ENCODE assay signal across 19 cellular contexts in genomic region chr4:101367201-101367600, GRCh38. TPM values are rescaled to one million over a fixed set of nuclear protein-coding genes. Genes with fewer than 3 reads are reported as not detected.
DNase-seq lines count a peak whose midpoint lies in the region; ATAC-seq, FAIRE-seq and TF ChIP-seq lines count a peak whose summit lies in the region.
"Had no signal": no experiment of that assay in that cellular context is flagged by ENCODE, and none has a peak within 500 bp of the region (broad histone marks: within the 10 kb centered on the region; RNA-seq: fewer than 3 reads in every experiment).

No MANE protein-coding gene starts in this region.

- no peaks in the 10 kb centered on the region for H3K4me1 ChIP-seq in left lung
- H3K4me1 ChIP-seq: BLaER1, SJCRH30, spleen, upper lobe of left lung had no signal

- H3K4me3 ChIP-seq in bronchial epithelial cell (ENCODE audit: low read depth, low read length) (no peak overlapping the region), left lung (no peak overlapping the region)
- H3K4me3 ChIP-seq: BLaER1, cardiac muscle cell, SJCRH30, spleen, upper lobe of left lung had no signal

- intact Hi-C loops in left lung (cut with DNase I): no loop called here
- intact Hi-C loops in activated T-helper 2 cell treated with anti-CD3 and anti-CD28 coated beads, Interferon-gamma antibody, Interleukin-2, Interleukin-4, amounts not matched to agents 10 μg/mL and 5 μg/mL and 100 μg/mL, durations not matched to agents 14 hours and 24 hours and 36 hours (cut with micrococcal nuclease): no loop called here

- H3K9me3 ChIP-seq in left lung: peaks cover 0 to 7% of the 10 kb centered on the region in 2 donors
- H3K9me3 ChIP-seq: upper lobe of left lung had no signal

- TF ChIP-seq EP300 in Ishikawa (IDR thresholded peaks at IDR 0.05; ENCODE audit: borderline replicate concordance): no peak

- H3K36me3 ChIP-seq in bronchial epithelial cell (ENCODE audit: control insufficient read depth, insufficient read depth, low read length): no peaks in the 10 kb centered on the region
- no peaks in the 10 kb centered on the region for H3K36me3 ChIP-seq in left lung
- H3K36me3 ChIP-seq: BLaER1, cardiac muscle cell, SJCRH30, spleen, upper lobe of left lung had no signal

- peak; percentile 36 for ATAC-seq in left lung
- no peak for ATAC-seq in GM18873 (IDR thresholded peaks at IDR 0.05; ENCODE audit: low FRiP score, unreplicated experiment)

- no peaks in the 10 kb centered on the region for H3K36me3 Mint-ChIP-seq in activated T-helper 2 cell treated with anti-CD3 and anti-CD28 coated beads, Interferon-gamma antibody, Interleukin-2, Interleukin-4, amounts not matched to agents 10 μg/mL and 5 μg/mL and 100 μg/mL, durations not matched to agents 14 hours and 24 hours and 36 hours (ENCODE audit: low read depth)

- no peak for TF ChIP-seq CTCF in bronchial epithelial cell (IDR thresholded peaks at IDR 0.05; ENCODE audit: insufficient read depth, low read length, severe bottlenecking)
- no peak for TF ChIP-seq CTCF in left lung (IDR thresholded peaks at IDR 0.05)

- peaks cover 28% of the 10 kb centered on the region for H3K27me3 Mint-ChIP-seq in activated T-helper 2 cell treated with anti-CD3 and anti-CD28 coated beads, Interferon-gamma antibody, Interleukin-2, Interleukin-4, amounts not matched to agents 10 μg/mL and 5 μg/mL and 100 μg/mL, durations not matched to agents 14 hours and 24 hours and 36 hours (ENCODE audit: low read depth)

- peaks cover 2% of the 10 kb centered on the region for H3K4me1 Mint-ChIP-seq in activated T-helper 2 cell treated with anti-CD3 and anti-CD28 coated beads, Interferon-gamma antibody, Interleukin-2, Interleukin-4, amounts not matched to agents 10 μg/mL and 5 μg/mL and 100 μg/mL, durations not matched to agents 14 hours and 24 hours and 36 hours (ENCODE audit: low read depth)
- H3K4me1 Mint-ChIP-seq: nephron progenitor cell had no signal

- no peak for TF ChIP-seq RAD21 in Ishikawa (IDR thresholded peaks at IDR 0.05; ENCODE audit: low read depth)

- H3K9me3 Mint-ChIP-seq in activated T-helper 2 cell treated with anti-CD3 and anti-CD28 coated beads, Interferon-gamma antibody, Interleukin-2, Interleukin-4, amounts not matched to agents 10 μg/mL and 5 μg/mL and 100 μg/mL, durations not matched to agents 14 hours and 24 hours and 36 hours: peaks cover 11% of the 10 kb centered on the region

- H3K4me3 Mint-ChIP-seq in activated T-helper 2 cell treated with anti-CD3 and anti-CD28 coated beads, Interferon-gamma antibody, Interleukin-2, Interleukin-4, amounts not matched to agents 10 μg/mL and 5 μg/mL and 100 μg/mL, durations not matched to agents 14 hours and 24 hours and 36 hours (ENCODE audit: low read depth): no peak overlapping the region
- H3K4me3 Mint-ChIP-seq: nephron progenitor cell had no signal

- H3K27ac ChIP-seq in left lung: no peak overlapping the region
- H3K27ac ChIP-seq: BLaER1, cardiac muscle cell, SJCRH30, spleen, upper lobe of left lung had no signal

- H3K27me3 ChIP-seq in bronchial epithelial cell (ENCODE audit: control insufficient read depth, insufficient read depth, low read length) (no peaks in the 10 kb centered on the region), left lung (no peaks in the 10 kb centered on the region)
- H3K27me3 ChIP-seq: BLaER1, cardiac muscle cell, SJCRH30, spleen, upper lobe of left lung had no signal

- peak; percentile 81 for DNase-seq in AG08395 (ENCODE audit: low spot score)
- peak; percentile 90 for DNase-seq in bronchial epithelial cell (ENCODE audit: low read depth)
- DNase-seq in left lung: no peak
- DNase-seq in GM19238 (ENCODE audit: insufficient read length, low spot score): no peak
- DNase-seq in NOMO-1 treated with DMSO at 0.1 percent for 48 hours (lab: John Stamatoyannopoulos, UW; ENCODE audit: unreplicated experiment): no peak
- DNase-seq in activated T-helper 2 cell treated with anti-CD3 and anti-CD28 coated beads, Interferon-gamma antibody, Interleukin-2, Interleukin-4, amounts not matched to agents 10 μg/mL and 5 μg/mL and 100 μg/mL, durations not matched to agents 14 hours and 24 hours and 36 hours (ENCODE audit: low spot score): no peak
- DNase-seq: activated CD4-positive, CD25-positive, alpha-beta regulatory T cell; activated T-cell treated with anti-CD3 and anti-CD28 coated beads, Interleukin-2, amount 50 U/mL, for 48 hours; left cardiac atrium; NCI-H524 treated with DMSO at 0.1 percent for 48 hours; nephron progenitor cell; SJCRH30; spleen; upper lobe of left lung had no signal

- no peak overlapping the region for H3K27ac Mint-ChIP-seq in activated T-helper 2 cell treated with anti-CD3 and anti-CD28 coated beads, Interferon-gamma antibody, Interleukin-2, Interleukin-4, amounts not matched to agents 10 μg/mL and 5 μg/mL and 100 μg/mL, durations not matched to agents 14 hours and 24 hours and 36 hours
- H3K27ac Mint-ChIP-seq: nephron progenitor cell had no signal

- FAIRE-seq in bronchial epithelial cell (lab: Jason Lieb, UNC): peak; percentile 47
- FAIRE-seq: G401.6 had no signal

TF ChIP-seq in Ishikawa, 13 proteins besides CTCF, POLR2A, EP300 and RAD21:
- no peak for TF ChIP-seq ZBTB7A (IDR thresholded peaks at IDR 0.05; ENCODE audit: low read depth)
- TF ChIP-seq TEAD4 (IDR thresholded peaks at IDR 0.05): peak; percentile 39; the same call in 1 of the 2 replicates

RNA-seq across cellular contexts. Expression of gene PPP3CA, which starts 19.9 kb away (rescaled TPM):
- total RNA-seq in bronchial epithelial cell (48.2 and 59.5 TPM in 2 replicates), left lung (10 to 100 TPM; 47.4 to 57.4 TPM)
- total RNA-seq in activated T-helper 2 cell treated with anti-CD3 and anti-CD28 coated beads, Interferon-gamma antibody, Interleukin-2, Interleukin-4, amounts not matched to agents 10 μg/mL and 5 μg/mL and 100 μg/mL, durations not matched to agents 14 hours and 24 hours and 36 hours: 7.2 and 8.4 TPM in 2 replicates

Comparison
In these comparisons a context has a peak if more than half of its experiments do, and no peak if none do; other contexts are left out.
1. DNase-seq: peak in AG08395 (single experiment) and bronchial epithelial cell (single experiment); none in left lung (0 of 2), GM19238 (single experiment), NOMO-1 treated with DMSO at 0.1 percent for 48 hours (single experiment) and activated T-helper 2 cell treated with anti-CD3 and anti-CD28 coated beads, Interferon-gamma antibody, Interleukin-2, Interleukin-4, amounts not matched to agents 10 μg/mL and 5 μg/mL and 100 μg/mL, durations not matched to agents 14 hours and 24 hours and 36 hours (single experiment).